ENCODE assay signal across 8 cellular contexts in genomic region chr19:58476498-58477015, GRCh38. TPM values are rescaled to one million over a fixed set of nuclear protein-coding genes. Genes with fewer than 3 reads are reported as not detected.
DNase-seq lines count a peak whose midpoint lies in the region; ATAC-seq and TF ChIP-seq lines count a peak whose summit lies in the region.

No MANE protein-coding gene starts in this region.

- CTCF ChIA-PET in AG04449 (lab: Yijun Ruan, JAX) = no interaction called here

- POLR2A ChIA-PET in AG04449 (lab: Yijun Ruan, JAX) = interaction anchor here (1.4 kb wide), 1 partner anchor 10 kb away, joined by 3 read pairs; the partner anchor contains the start of gene ZNF324

- peak overlapping the region; percentile 74 for H3K4me3 ChIP-seq in AG04449 (ENCODE audit: low read depth, low read length)
- peak overlapping the region; percentile 70 for H3K4me3 ChIP-seq in fibroblast of pulmonary artery (replicated peaks; ENCODE audit: low read depth, low read length)

- H3K27me3 Mint-ChIP-seq in T-helper 17 cell (no peaks in the 10 kb centered on the region), osteocyte (ENCODE audit: unreplicated experiment) (no peaks in the 10 kb centered on the region)

- H3K36me3 Mint-ChIP-seq in T-helper 17 cell (ENCODE audit: low read depth) (no peaks in the 10 kb centered on the region), osteocyte (ENCODE audit: unreplicated experiment) (peaks cover 10% of the 10 kb centered on the region)

- H3K9me3 Mint-ChIP-seq in osteocyte (ENCODE audit: unreplicated experiment) = no peaks in the 10 kb centered on the region

- TF ChIP-seq CTCF in AG04449 (IDR thresholded peaks at IDR 0.05; ENCODE audit: insufficient read depth, low read length, missing control alignments) (no peak), fibroblast of pulmonary artery (IDR thresholded peaks at IDR 0.05; ENCODE audit: low read length, missing control alignments) (no peak), osteocyte (IDR thresholded peaks at IDR 0.05) (no peak)

- ATAC-seq in GM21825 (IDR thresholded peaks at IDR 0.05; ENCODE audit: unreplicated experiment) (peak; percentile 4), T-helper 17 cell (no peak), GM19455 (IDR thresholded peaks at IDR 0.05; ENCODE audit: unreplicated experiment) (no peak), GM18907 (IDR thresholded peaks at IDR 0.05; ENCODE audit: unreplicated experiment) (no peak)

- peaks cover 19% of the 10 kb centered on the region for H3K4me1 Mint-ChIP-seq in T-helper 17 cell
- H3K4me1 Mint-ChIP-seq in osteocyte (ENCODE audit: unreplicated experiment) = peaks cover 20% of the 10 kb centered on the region

- no peaks in the 10 kb centered on the region for H3K9me3 ChIP-seq in T-helper 17 cell (ENCODE audit: control insufficient read depth, low read length, poor library complexity, severe bottlenecking)

- DNase-seq in AG04449 (ENCODE audit: low read depth, low spot score) = no peak
- no peak for DNase-seq in T-helper 17 cell
- DNase-seq in fibroblast of pulmonary artery (ENCODE audit: low read depth) = peak; percentile 23
- no peak for DNase-seq in osteocyte (ENCODE audit: extremely low spot score, unreplicated experiment)
- DNase-seq in DMS79 (lab: John Stamatoyannopoulos, UW) = no peak

- H3K4me3 Mint-ChIP-seq in T-helper 17 cell (peak overlapping the region; percentile 90), osteocyte (ENCODE audit: unreplicated experiment) (peak overlapping the region; percentile 90)

- H3K27ac Mint-ChIP-seq in T-helper 17 cell (peak overlapping the region; percentile 95), osteocyte (ENCODE audit: unreplicated experiment) (peak overlapping the region; percentile 98)

RNA-seq across cellular contexts. Expression of gene ZNF446, which starts 0.4 kb away (rescaled TPM):
- total RNA-seq in T-helper 17 cell (10 to 100 TPM; 13.9 to 17.3 TPM), osteocyte (15.5 and 15.9 TPM in 2 replicates)

RNA-seq across cellular contexts. Expression of gene ZNF324, which starts 9.7 kb away (rescaled TPM):
- total RNA-seq in T-helper 17 cell = 10 to 100 TPM; 21.0 to 35.2 TPM
- 12.9 and 14.8 TPM in 2 replicates for total RNA-seq in osteocyte

RNA-seq across cellular contexts. Expression of gene ZNF324B, which starts 25.1 kb away (rescaled TPM):
- 10 to 100 TPM in 1 of 2 donors, 1 to 10 TPM in 1; 8.6 to 12.6 TPM for total RNA-seq in T-helper 17 cell
- 7.4 and 8.2 TPM in 2 replicates for total RNA-seq in osteocyte

RNA-seq across cellular contexts. Expression of gene SLC27A5, which starts 35.2 kb away (rescaled TPM):
- total RNA-seq in T-helper 17 cell = 1 to 10 TPM; 6.6 to 7.7 TPM
- 7.5 and 8.8 TPM in 2 replicates for total RNA-seq in osteocyte

RNA-seq across cellular contexts. Expression of gene ZNF132, which starts 36.6 kb away (rescaled TPM):
- total RNA-seq in T-helper 17 cell (1 to 10 TPM in 1 of 2 donors, under 1 TPM in 1; 0.76 to 1.7 TPM), osteocyte (0.71 and 1.2 TPM in 2 replicates)
